Comparison of ENCODE assay signal across 32 cellular contexts in genomic region chr3:69569520-69569919, GRCh38.
"Had no signal": no experiment of that assay in that cellular context is flagged by ENCODE, and none has a peak within 500 bp of the region (broad histone marks: within the 10 kb centered on the region; RNA-seq: fewer than 3 reads in every experiment).

No MANE protein-coding gene starts in this region.

- H3K27ac ChIP-seq: adrenal gland, body of pancreas, brain microvascular endothelial cell, breast epithelium, VCaP had no signal

- H3K36me3 ChIP-seq: adrenal gland, brain microvascular endothelial cell, breast epithelium had no signal

- ATAC-seq: activated CD8-positive, alpha-beta T cell treated with anti-CD3 and anti-CD28 coated beads for 36 hours; activated naive CD4-positive, alpha-beta T cell treated with anti-CD3 and anti-CD28 coated beads, Interleukin-2, amount 50 U/mL, for 72 hours; activated T-cell treated with anti-CD3 and anti-CD28 coated beads, Interleukin-2, amount 50 U/mL, for 4 hours; activated T-cell treated with anti-CD3 and anti-CD28 coated beads, Interleukin-2, amount 50 U/mL, for 72 hours; activated T-helper 17 cell treated with anti-CD3 and anti-CD28 coated beads, Interleukin-2, amount 50 U/mL, for 72 hours; body of pancreas had no signal

- H3K9me3 ChIP-seq: adrenal gland, body of pancreas, breast epithelium had no signal

- DNase-seq: activated B cell treated with CpG ODN at 0.5 μM for 24 hours; activated CD4-positive, alpha-beta memory T cell treated with anti-CD3 and anti-CD28 coated beads for 36 hours; activated CD4-positive, alpha-beta T cell treated with anti-CD3 and anti-CD28 coated beads for 4 hours; activated CD4-positive, alpha-beta T cell treated with anti-CD3 and anti-CD28 coated beads, Interleukin-2, amount 10 ng/mL, durations not matched to agents 24 days and 14 days; activated CD4-positive, alpha-beta T cell treated with anti-CD3 and anti-CD28 coated beads, Interleukin-2, amount 50 U/mL, for 1 hour; activated CD4-positive, alpha-beta T cell treated with anti-CD3 and anti-CD28 coated beads, Interleukin-2, amount 50 U/mL, for 4 hours; activated CD4-positive, CD25-positive, alpha-beta regulatory T cell treated with anti-CD3 and anti-CD28 coated beads, Interleukin-2, amount 50 U/mL, for 72 hours; activated CD8-positive, alpha-beta memory T cell treated with anti-CD3 and anti-CD28 coated beads, Interleukin-2, amount 50 U/mL, for 4 hours; activated CD8-positive, alpha-beta T cell treated with anti-CD3 and anti-CD28 coated beads for 36 hours; activated effector memory CD4-positive, alpha-beta T cell treated with anti-CD3 and anti-CD28 coated beads, Interleukin-2, amount 50 U/mL, for 16 hours; activated gamma-delta T cell treated with Interleukin-2 at 50 U/mL for 16 hours; activated naive CD4-positive, alpha-beta T cell; activated naive CD4-positive, alpha-beta T cell treated with anti-CD3 and anti-CD28 coated beads for 36 hours; activated naive CD4-positive, alpha-beta T cell treated with anti-CD3 and anti-CD28 coated beads, Interleukin-2, amount 50 U/mL, for 16 hours; activated naive CD8-positive, alpha-beta T cell treated with anti-CD3 and anti-CD28 coated beads for 36 hours; activated T-cell treated with anti-CD3 and anti-CD28 coated beads for 4 hours; activated T-cell treated with anti-CD3 and anti-CD28 coated beads, Interleukin-2, amount 50 U/mL, for 1 hour; activated T-cell treated with anti-CD3 and anti-CD28 coated beads, Interleukin-2, amount 50 U/mL, for 4 hours; activated T-cell treated with anti-CD3 and anti-CD28 coated beads, Interleukin-2, amount 50 U/mL, for 72 hours; adrenal gland; amygdala; anterior cingulate cortex; body of pancreas; cerebellar nuclear complex; T-helper 1 cell; T-helper 2 cell; T-helper 9 cell had no signal

- H3K27me3 ChIP-seq: adrenal gland, body of pancreas, brain microvascular endothelial cell, breast epithelium had no signal

- H3K4me1 ChIP-seq: adrenal gland, body of pancreas, breast epithelium had no signal

- H3K4me3 ChIP-seq: adrenal gland, body of pancreas, breast epithelium had no signal
